17 cellular contexts compared by ENCODE assay signal in the genomic region with DNA sequence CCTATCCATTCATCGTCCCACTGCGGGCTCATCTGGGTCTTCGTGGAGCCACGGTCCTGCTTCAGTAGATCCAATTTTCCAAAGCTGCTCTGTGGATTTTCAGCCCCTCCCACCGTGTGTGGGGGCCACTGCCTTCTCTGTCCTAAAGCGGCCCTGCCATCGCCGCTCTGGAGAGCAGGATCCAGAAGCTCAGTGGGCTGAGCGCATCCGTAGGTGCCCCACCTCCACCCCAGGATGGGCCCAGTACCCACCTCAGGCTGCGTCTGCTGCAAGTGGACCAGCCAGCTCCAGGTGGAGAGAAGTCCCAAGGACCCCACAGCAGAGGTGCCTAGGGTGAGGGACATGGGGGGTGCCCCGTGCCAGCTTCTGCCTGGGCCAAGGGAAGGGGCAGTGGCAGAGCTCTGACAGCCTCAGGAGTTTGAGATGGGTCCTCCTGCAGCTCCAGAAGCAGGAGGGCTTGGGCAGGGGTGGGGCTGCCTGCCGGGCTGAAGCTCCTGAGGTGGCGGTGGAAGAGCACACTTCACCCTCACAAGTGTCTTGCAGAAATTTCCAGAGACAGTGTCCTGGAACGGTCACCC.
"Had no signal": no experiment of that assay in that cellular context is flagged by ENCODE, and none has a peak within 500 bp of the region (broad histone marks: within the 10 kb centered on the region; RNA-seq: fewer than 3 reads in every experiment).

No MANE protein-coding gene starts in this region.

- H3K27ac Mint-ChIP-seq: activated CD4-positive, alpha-beta T cell treated with anti-CD3 and anti-CD28 coated beads, Interleukin-2, amount 10 ng/mL, durations not matched to agents 7 days and 5 days; activated naive CD8-positive, alpha-beta T cell treated with anti-CD3 and anti-CD28 coated beads for 36 hours; activated T-helper 17 cell treated with anti-CD3 and anti-CD28 coated beads, Interleukin-2, amount 50 U/mL, for 72 hours; progenitor cell of endocrine pancreas had no signal

- DNase-seq: activated CD4-positive, alpha-beta T cell treated with anti-CD3 and anti-CD28 coated beads, Interleukin-2, amount 10 ng/mL, durations not matched to agents 7 days and 5 days; activated naive CD8-positive, alpha-beta T cell treated with anti-CD3 and anti-CD28 coated beads for 36 hours; cerebellar nuclear complex; effector CD4-positive, alpha-beta T cell; erythroblast; foreskin keratinocyte; naive thymus-derived CD4-positive, alpha-beta T cell; retina; stimulated activated CD4-positive, alpha-beta T cell treated with anti-CD3 and anti-CD28 coated beads, Interleukin-4, amount 100 ng/mL, for 24 hours; stimulated activated naive CD4-positive, alpha-beta T cell treated with Interleukin-2 at 50 U/mL for 16 hours had no signal

- H3K4me1 ChIP-seq: foreskin keratinocyte had no signal

- H3K4me1 Mint-ChIP-seq: activated CD4-positive, alpha-beta T cell treated with anti-CD3 and anti-CD28 coated beads, Interleukin-2, amount 10 ng/mL, durations not matched to agents 7 days and 5 days; neural crest cell had no signal

- H3K36me3 Mint-ChIP-seq: activated naive CD8-positive, alpha-beta T cell treated with anti-CD3 and anti-CD28 coated beads for 36 hours; naive thymus-derived CD4-positive, alpha-beta T cell had no signal

- FAIRE-seq: bronchial epithelial cell had no signal

- H3K27ac ChIP-seq: foreskin keratinocyte, upper lobe of left lung had no signal

- H3K4me3 Mint-ChIP-seq: activated CD4-positive, alpha-beta T cell treated with anti-CD3 and anti-CD28 coated beads, Interleukin-2, amount 10 ng/mL, durations not matched to agents 7 days and 5 days; activated naive CD8-positive, alpha-beta T cell treated with anti-CD3 and anti-CD28 coated beads for 36 hours; activated T-helper 17 cell treated with anti-CD3 and anti-CD28 coated beads, Interleukin-2, amount 50 U/mL, for 72 hours; naive thymus-derived CD4-positive, alpha-beta T cell; neural crest cell had no signal

- H3K27me3 Mint-ChIP-seq: activated CD4-positive, alpha-beta T cell treated with anti-CD3 and anti-CD28 coated beads, Interleukin-2, amount 10 ng/mL, durations not matched to agents 7 days and 5 days; activated naive CD8-positive, alpha-beta T cell treated with anti-CD3 and anti-CD28 coated beads for 36 hours had no signal

- H3K4me3 ChIP-seq: upper lobe of left lung had no signal

- H3K27me3 ChIP-seq: foreskin keratinocyte, upper lobe of left lung had no signal

- H3K9me3 Mint-ChIP-seq: activated CD4-positive, alpha-beta T cell treated with anti-CD3 and anti-CD28 coated beads, Interleukin-2, amount 10 ng/mL, durations not matched to agents 7 days and 5 days; activated naive CD8-positive, alpha-beta T cell treated with anti-CD3 and anti-CD28 coated beads for 36 hours; activated T-helper 17 cell treated with anti-CD3 and anti-CD28 coated beads, Interleukin-2, amount 50 U/mL, for 72 hours; naive thymus-derived CD4-positive, alpha-beta T cell; neural crest cell had no signal

- H3K36me3 ChIP-seq: upper lobe of left lung had no signal

- H3K9me3 ChIP-seq: upper lobe of left lung had no signal

- ATAC-seq: activated T-helper 17 cell treated with anti-CD3 and anti-CD28 coated beads, Interleukin-2, amount 50 U/mL, for 72 hours; foreskin keratinocyte; left lobe of liver; naive thymus-derived CD4-positive, alpha-beta T cell; SK-N-SH treated with all-trans-retinoic acid at 6 μM for 48 hours had no signal
